In the genomic region with DNA sequence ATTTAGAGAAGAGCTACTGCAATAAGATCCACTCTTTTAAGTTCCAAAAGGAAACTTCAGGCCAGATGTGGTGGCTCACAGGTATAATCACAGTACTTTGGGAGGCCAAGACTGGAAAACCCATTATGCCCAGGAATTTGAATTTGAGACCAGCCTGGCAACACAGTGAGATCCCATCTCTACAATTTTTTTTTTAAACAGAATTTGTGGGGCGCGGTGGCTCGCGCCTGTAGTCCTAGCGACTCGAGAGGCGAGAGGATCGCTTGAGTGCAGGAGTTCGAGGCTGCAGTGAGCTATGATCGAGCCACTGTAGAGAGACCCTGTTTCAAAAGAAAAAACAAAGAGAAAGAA, we compare ENCODE assay signal across 8 cellular contexts. TPM values are rescaled to one million over a fixed set of nuclear protein-coding genes. Genes with fewer than 3 reads are reported as not detected.
DNase-seq lines count a peak whose midpoint lies in the region; ATAC-seq and TF ChIP-seq lines count a peak whose summit lies in the region.

No MANE protein-coding gene starts in this region.

- peak overlapping the region; percentile 91 to 95 for H3K4me3 Mint-ChIP-seq in CD14-positive monocyte
- peak overlapping the region; percentile 92 for H3K4me3 Mint-ChIP-seq in effector memory CD8-positive, alpha-beta T cell
- peak overlapping the region; percentile 98 for H3K4me3 Mint-ChIP-seq in neural crest cell

- intact Hi-C loops in CD14-positive monocyte (cut with micrococcal nuclease): loop anchor here in 1 of 2 donors (5.0 to 10.0 kb wide), 2 partner anchors 53 to 105 kb away; partner anchors contain the start of genes EARS2 and UBFD1

- peaks cover 0 to 5% of the 10 kb centered on the region in 2 donors for H3K36me3 Mint-ChIP-seq in CD14-positive monocyte
- H3K36me3 Mint-ChIP-seq in effector memory CD8-positive, alpha-beta T cell (ENCODE audit: insufficient read depth): peaks cover 27% of the 10 kb centered on the region
- peaks cover 2% of the 10 kb centered on the region for H3K36me3 Mint-ChIP-seq in neural crest cell (ENCODE audit: low read depth)

- ATAC-seq in effector memory CD8-positive, alpha-beta T cell (replicated peaks): no peak
- no peak for ATAC-seq in HG02759 (IDR thresholded peaks at IDR 0.05; ENCODE audit: unreplicated experiment)

- peaks cover 20% of the 10 kb centered on the region for H3K36me3 ChIP-seq in NT2/D1 (ENCODE audit: insufficient read depth, insufficient read length, low read length)

- H3K9me3 Mint-ChIP-seq in CD14-positive monocyte: no peaks in the 10 kb centered on the region
- H3K9me3 Mint-ChIP-seq in effector memory CD8-positive, alpha-beta T cell: no peaks in the 10 kb centered on the region
- H3K9me3 Mint-ChIP-seq in neural crest cell: no peaks in the 10 kb centered on the region

- H3K4me1 ChIP-seq in NT2/D1 (ENCODE audit: insufficient read depth, insufficient read length): peaks cover 3% of the 10 kb centered on the region

- H3K4me3 ChIP-seq in NT2/D1 (ENCODE audit: insufficient read length, low read depth): peak overlapping the region; percentile 87

- TF ChIP-seq CTCF in CD14-positive monocyte (IDR thresholded peaks at IDR 0.05) (no peak), neural crest cell (conservative IDR thresholded peaks at IDR 0.05) (no peak)

- peaks cover 0 to 4% (median 0%) of the 10 kb centered on the region in 3 donors for H3K27me3 Mint-ChIP-seq in CD14-positive monocyte (ENCODE audit: low read depth in 3 of 3)
- no peaks in the 10 kb centered on the region for H3K27me3 Mint-ChIP-seq in effector memory CD8-positive, alpha-beta T cell
- peaks cover 4% of the 10 kb centered on the region for H3K27me3 Mint-ChIP-seq in neural crest cell (ENCODE audit: low read depth)

- peak overlapping the region; percentile 99 for H3K9ac ChIP-seq in NT2/D1 (ENCODE audit: insufficient read length, low read depth)

- H3K9me3 ChIP-seq in NT2/D1 (ENCODE audit: insufficient read depth, low read length): no peaks in the 10 kb centered on the region

- H3K4me1 Mint-ChIP-seq in CD14-positive monocyte (peaks cover 24% of the 10 kb centered on the region), neural crest cell (peaks cover 24% of the 10 kb centered on the region)
- H3K4me1 Mint-ChIP-seq in effector memory CD8-positive, alpha-beta T cell (ENCODE audit: low read depth in 2 of 2): peaks cover 25 to 36% of the 10 kb centered on the region in 2 donors

- no peak for DNase-seq in CD14-positive monocyte (ENCODE audit: low spot score)
- DNase-seq in NT2/D1 (ENCODE audit: low read depth, low spot score): no peak
- DNase-seq in effector memory CD8-positive, alpha-beta T cell: no peak
- no peak for DNase-seq in neural crest cell (ENCODE audit: low read depth, low spot score)
- no peak for DNase-seq in SK-N-DZ (ENCODE audit: low spot score)
- no peak for DNase-seq in SW480 (ENCODE audit: low spot score)
- no peak for DNase-seq in NCI-H526 (lab: John Stamatoyannopoulos, UW)

- H3K27ac Mint-ChIP-seq in CD14-positive monocyte: peak overlapping the region in 6 of 7 donors; percentile 57 to 93 (median 88)
- H3K27ac Mint-ChIP-seq in effector memory CD8-positive, alpha-beta T cell: peak overlapping the region; percentile 91 to 94
- H3K27ac Mint-ChIP-seq in neural crest cell (ENCODE audit: unreplicated experiment): peak overlapping the region; percentile 3

- no peaks in the 10 kb centered on the region for H3K27me3 ChIP-seq in NT2/D1 (ENCODE audit: insufficient read depth, insufficient read length)

RNA-seq across cellular contexts. Expression of gene COG7, which starts 0.8 kb away (rescaled TPM):
- 1 to 10 TPM; 6.6 to 8.0 TPM for polyA plus RNA-seq in CD14-positive monocyte
- total RNA-seq in neural crest cell: 18.8 and 18.9 TPM in 2 replicates
- polyA plus RNA-seq in SK-N-DZ (2014; cell fraction: cytosol; rRNA removed): 12.5 and 18.3 TPM in 2 replicates
- 15.5 and 19.7 TPM in 2 replicates for polyA plus RNA-seq in SK-N-DZ (2014; cell fraction: nucleus; rRNA removed)

RNA-seq across cellular contexts. Expression of gene GGA2, which starts 58.1 kb away (rescaled TPM):
- 10 to 100 TPM; 37.5 to 49.5 TPM for polyA plus RNA-seq in CD14-positive monocyte
- 93.4 and 100 TPM in 2 replicates for total RNA-seq in neural crest cell
- 57.7 and 67.8 TPM in 2 replicates for polyA plus RNA-seq in SK-N-DZ (2014; cell fraction: cytosol; rRNA removed)
- 104 and 144 TPM in 2 replicates for polyA plus RNA-seq in SK-N-DZ (2014; cell fraction: nucleus; rRNA removed)

Comparison
In these comparisons a context has a peak if more than half of its experiments do, and no peak if none do; other contexts are left out.
1. H3K27ac Mint-ChIP-seq: peak in every context shown above with its lines; median percentile 92 in effector memory CD8-positive, alpha-beta T cell; 88 in CD14-positive monocyte; 3 in neural crest cell.